Comparison of ENCODE assay signal across 1 cellular context in the genomic region with DNA sequence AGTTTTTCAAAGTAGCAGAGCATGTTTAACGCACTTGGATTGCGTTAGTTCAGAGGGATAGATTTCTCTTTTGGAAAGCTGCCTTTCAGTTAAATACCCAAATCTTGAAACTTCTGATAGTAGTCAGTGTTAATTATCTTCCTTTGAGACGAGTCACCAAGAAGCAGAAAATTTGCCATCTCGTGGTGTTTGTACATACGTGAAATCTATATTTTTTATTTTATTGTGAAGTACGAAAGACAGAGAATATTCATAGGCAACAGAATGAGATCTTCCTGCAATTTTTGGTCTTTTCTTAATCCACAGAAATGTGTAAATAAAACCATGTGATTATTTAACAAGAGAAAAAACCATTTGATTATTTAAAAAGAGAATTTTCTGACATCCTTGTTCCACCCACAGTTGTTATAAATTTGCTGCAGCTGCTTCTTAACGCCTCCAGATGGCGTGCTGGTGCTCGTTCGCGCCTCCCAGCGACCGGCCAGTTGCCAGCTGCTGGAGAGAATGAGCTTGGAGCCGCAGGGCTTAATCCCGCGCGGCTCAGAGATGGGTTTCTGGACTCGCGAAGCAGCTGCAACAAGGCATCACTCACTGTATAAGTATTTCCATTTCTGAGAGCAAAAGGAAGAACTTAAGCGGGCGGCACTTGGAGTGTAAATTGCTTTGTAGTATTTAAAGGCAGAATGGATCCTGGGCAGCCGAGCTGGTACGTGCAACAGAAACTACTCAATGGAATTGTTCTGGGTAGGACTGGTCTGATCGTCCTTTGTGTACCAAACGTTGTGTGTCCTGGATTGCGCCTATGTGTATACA.
TF ChIP-seq lines count a peak whose summit lies in the region.

No MANE protein-coding gene starts in this region.

TF ChIP-seq in K562, 482 proteins besides CTCF, POLR2A, EP300 and RAD21:
- TF ChIP-seq, protein P1, sequence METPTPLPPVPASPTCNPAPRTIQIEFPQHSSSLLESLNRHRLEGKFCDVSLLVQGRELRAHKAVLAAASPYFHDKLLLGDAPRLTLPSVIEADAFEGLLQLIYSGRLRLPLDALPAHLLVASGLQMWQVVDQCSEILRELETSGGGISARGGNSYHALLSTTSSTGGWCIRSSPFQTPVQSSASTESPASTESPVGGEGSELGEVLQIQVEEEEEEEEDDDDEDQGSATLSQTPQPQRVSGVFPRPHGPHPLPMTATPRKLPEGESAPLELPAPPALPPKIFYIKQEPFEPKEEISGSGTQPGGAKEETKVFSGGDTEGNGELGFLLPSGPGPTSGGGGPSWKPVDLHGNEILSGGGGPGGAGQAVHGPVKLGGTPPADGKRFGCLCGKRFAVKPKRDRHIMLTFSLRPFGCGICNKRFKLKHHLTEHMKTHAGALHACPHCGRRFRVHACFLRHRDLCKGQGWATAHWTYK (CRISPR knock-in tag; IDR thresholded peaks at IDR 0.05), result no peak
- no peak for TF ChIP-seq TRIM28 (IDR thresholded peaks at IDR 0.05)
- TF ChIP-seq, protein P2, sequence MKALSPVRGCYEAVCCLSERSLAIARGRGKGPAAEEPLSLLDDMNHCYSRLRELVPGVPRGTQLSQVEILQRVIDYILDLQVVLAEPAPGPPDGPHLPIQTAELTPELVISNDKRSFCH (CRISPR knock-in tag; IDR thresholded peaks at IDR 0.05), result no peak
- TF ChIP-seq, protein P2 (tag; IDR thresholded peaks at IDR 0.05), result no peak
- TF ChIP-seq SMC3 (conservative IDR thresholded peaks at IDR 0.05; ENCODE audit: insufficient read depth, low read depth, low read length), result peak; percentile 49; the same call in 1 of the 2 replicates
- TF ChIP-seq BCL6 (CRISPR knock-in tag; IDR thresholded peaks at IDR 0.05), result no peak
- TF ChIP-seq PRPF4 (IDR thresholded peaks at IDR 0.05; ENCODE audit: insufficient read depth, low read depth, low read length, poor library complexity, severe bottlenecking), result no peak
- TF ChIP-seq TAF15 (IDR thresholded peaks at IDR 0.05; ENCODE audit: low read depth, low read length), result no peak
- TF ChIP-seq, protein P3, sequence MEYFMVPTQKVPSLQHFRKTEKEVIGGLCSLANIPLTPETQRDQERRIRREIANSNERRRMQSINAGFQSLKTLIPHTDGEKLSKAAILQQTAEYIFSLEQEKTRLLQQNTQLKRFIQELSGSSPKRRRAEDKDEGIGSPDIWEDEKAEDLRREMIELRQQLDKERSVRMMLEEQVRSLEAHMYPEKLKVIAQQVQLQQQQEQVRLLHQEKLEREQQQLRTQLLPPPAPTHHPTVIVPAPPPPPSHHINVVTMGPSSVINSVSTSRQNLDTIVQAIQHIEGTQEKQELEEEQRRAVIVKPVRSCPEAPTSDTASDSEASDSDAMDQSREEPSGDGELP (CRISPR knock-in tag; IDR thresholded peaks at IDR 0.05; ENCODE audit: borderline replicate concordance), result peak; percentile 55; the same call in 1 of the 2 replicates
- no peak for TF ChIP-seq NCOA2 (IDR thresholded peaks at IDR 0.05; ENCODE audit: partially characterized antibody in 2 of 2)
- TF ChIP-seq, protein P4, sequence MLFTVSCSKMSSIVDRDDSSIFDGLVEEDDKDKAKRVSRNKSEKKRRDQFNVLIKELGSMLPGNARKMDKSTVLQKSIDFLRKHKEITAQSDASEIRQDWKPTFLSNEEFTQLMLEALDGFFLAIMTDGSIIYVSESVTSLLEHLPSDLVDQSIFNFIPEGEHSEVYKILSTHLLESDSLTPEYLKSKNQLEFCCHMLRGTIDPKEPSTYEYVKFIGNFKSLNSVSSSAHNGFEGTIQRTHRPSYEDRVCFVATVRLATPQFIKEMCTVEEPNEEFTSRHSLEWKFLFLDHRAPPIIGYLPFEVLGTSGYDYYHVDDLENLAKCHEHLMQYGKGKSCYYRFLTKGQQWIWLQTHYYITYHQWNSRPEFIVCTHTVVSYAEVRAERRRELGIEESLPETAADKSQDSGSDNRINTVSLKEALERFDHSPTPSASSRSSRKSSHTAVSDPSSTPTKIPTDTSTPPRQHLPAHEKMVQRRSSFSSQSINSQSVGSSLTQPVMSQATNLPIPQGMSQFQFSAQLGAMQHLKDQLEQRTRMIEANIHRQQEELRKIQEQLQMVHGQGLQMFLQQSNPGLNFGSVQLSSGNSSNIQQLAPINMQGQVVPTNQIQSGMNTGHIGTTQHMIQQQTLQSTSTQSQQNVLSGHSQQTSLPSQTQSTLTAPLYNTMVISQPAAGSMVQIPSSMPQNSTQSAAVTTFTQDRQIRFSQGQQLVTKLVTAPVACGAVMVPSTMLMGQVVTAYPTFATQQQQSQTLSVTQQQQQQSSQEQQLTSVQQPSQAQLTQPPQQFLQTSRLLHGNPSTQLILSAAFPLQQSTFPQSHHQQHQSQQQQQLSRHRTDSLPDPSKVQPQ (CRISPR knock-in tag; IDR thresholded peaks at IDR 0.05; ENCODE audit: borderline replicate concordance), result no peak
